Comparison of ENCODE assay signal across 12 cellular contexts in genomic region chr5:95543017-95543705, GRCh38. TPM values are rescaled to one million over a fixed set of nuclear protein-coding genes. Genes with fewer than 3 reads are reported as not detected.
DNase-seq lines count a peak whose midpoint lies in the region; ATAC-seq and TF ChIP-seq lines count a peak whose summit lies in the region.
"Had no signal": no experiment of that assay in that cellular context is flagged by ENCODE, and none has a peak within 500 bp of the region (broad histone marks: within the 10 kb centered on the region; RNA-seq: fewer than 3 reads in every experiment).

No MANE protein-coding gene starts in this region.

- peaks cover 8% of the 10 kb centered on the region; the same call in 1 of the 2 replicates for H3F3A ChIP-seq in Loucy (ENCODE audit: low read depth)

- intact Hi-C loops in posterior vena cava (cut with DNase I): no loop called here

- H3K9ac ChIP-seq in Loucy (ENCODE audit: low read depth, low read length, poor library complexity, severe bottlenecking): peak overlapping the region; percentile 44

- no peaks in the 10 kb centered on the region for H3K27me3 ChIP-seq in Loucy (ENCODE audit: insufficient read depth, low read length, poor library complexity, severe bottlenecking)
- H3K27me3 ChIP-seq in osteoblast (ENCODE audit: insufficient read depth, low read length): no peaks in the 10 kb centered on the region

- no peak overlapping the region for H3K27ac ChIP-seq in osteoblast (ENCODE audit: low read depth, low read length)
- H3K27ac ChIP-seq: skin epidermis had no signal

- TF ChIP-seq CTCF in Loucy (conservative IDR thresholded peaks at IDR 0.05; ENCODE audit: low read length) (no peak), osteoblast (IDR thresholded peaks at IDR 0.05; ENCODE audit: extremely low read depth, low read depth, low read length) (no peak)

- no peaks in the 10 kb centered on the region for H4K20me1 ChIP-seq in Loucy (ENCODE audit: insufficient read depth, low read length, poor library complexity, severe bottlenecking)
- H4K20me1 ChIP-seq in osteoblast (ENCODE audit: insufficient read depth, low read length): peaks cover 7% of the 10 kb centered on the region

- H2AFZ ChIP-seq in Loucy (ENCODE audit: low read length): peak overlapping the region; percentile 5; the same call in 1 of the 2 replicates
- H2AFZ ChIP-seq in osteoblast (ENCODE audit: low read length): no peak overlapping the region

- peaks cover 41% of the 10 kb centered on the region; the same call in 1 of the 2 replicates for H3K36me3 ChIP-seq in Loucy (ENCODE audit: insufficient read depth, low read length)
- peaks cover 70% of the 10 kb centered on the region for H3K36me3 ChIP-seq in osteoblast (ENCODE audit: insufficient read depth, low read length)

- no peaks in the 10 kb centered on the region for H3K27me3 Mint-ChIP-seq in activated T-helper 17 cell treated with anti-CD3 and anti-CD28 coated beads, Interleukin-2, amount 50 U/mL, for 72 hours
- H3K27me3 Mint-ChIP-seq: activated CD4-positive, alpha-beta memory T cell treated with anti-CD3 and anti-CD28 coated beads for 36 hours had no signal

- ATAC-seq in activated T-helper 17 cell treated with anti-CD3 and anti-CD28 coated beads, Interleukin-2, amount 50 U/mL, for 72 hours (replicated peaks): peak; percentile 50
- ATAC-seq in HG03457 (IDR thresholded peaks at IDR 0.05; ENCODE audit: unreplicated experiment): no peak

- no peaks in the 10 kb centered on the region for H3K9me2 ChIP-seq in Loucy (replicated peaks; ENCODE audit: low read depth, low read length)

- peaks cover 6% of the 10 kb centered on the region for H3K4me1 Mint-ChIP-seq in activated T-helper 17 cell treated with anti-CD3 and anti-CD28 coated beads, Interleukin-2, amount 50 U/mL, for 72 hours

- H3K27ac Mint-ChIP-seq in activated T-helper 17 cell treated with anti-CD3 and anti-CD28 coated beads, Interleukin-2, amount 50 U/mL, for 72 hours: peak overlapping the region; percentile 49
- H3K27ac Mint-ChIP-seq: activated CD4-positive, alpha-beta memory T cell treated with anti-CD3 and anti-CD28 coated beads for 36 hours had no signal

- peaks cover 38% of the 10 kb centered on the region for H3K4me1 ChIP-seq in Loucy (ENCODE audit: insufficient read depth, low read length, poor library complexity, severe bottlenecking)
- H3K4me1 ChIP-seq in osteoblast (ENCODE audit: insufficient read depth, low read length): peaks cover 4% of the 10 kb centered on the region

- H3K9me3 Mint-ChIP-seq in activated T-helper 17 cell treated with anti-CD3 and anti-CD28 coated beads, Interleukin-2, amount 50 U/mL, for 72 hours: no peaks in the 10 kb centered on the region
- H3K9me3 Mint-ChIP-seq: activated CD4-positive, alpha-beta memory T cell treated with anti-CD3 and anti-CD28 coated beads for 36 hours had no signal

- H3K9me3 ChIP-seq in Loucy (ENCODE audit: insufficient read depth, low read depth, low read length): no peaks in the 10 kb centered on the region
- no peaks in the 10 kb centered on the region for H3K9me3 ChIP-seq in osteoblast (ENCODE audit: low read depth, low read length)

- DNase-seq in NCI-H1105 treated with DMSO at 0.1 percent for 48 hours (lab: John Stamatoyannopoulos, UW) (peak; percentile 22), NCI-H1105 (lab: John Stamatoyannopoulos, UW) (no peak), osteoblast (ENCODE audit: insufficient read length, low spot score, missing footprints) (no peak), posterior vena cava (ENCODE audit: low spot score) (no peak), SHP77 (lab: John Stamatoyannopoulos, UW) (no peak)
- DNase-seq: 8988T; activated CD4-positive, alpha-beta memory T cell treated with anti-CD3 and anti-CD28 coated beads for 36 hours; effector memory CD4-positive, alpha-beta T cell had no signal

- H3K4me2 ChIP-seq in Loucy (ENCODE audit: low read depth, low read length, poor library complexity, severe bottlenecking) (peak overlapping the region; percentile 69), osteoblast (ENCODE audit: insufficient read depth, low read length) (peak overlapping the region; percentile 32)

- H3K4me3 ChIP-seq in Loucy (ENCODE audit: low read length, poor library complexity, severe bottlenecking) (peak overlapping the region; percentile 56), osteoblast (ENCODE audit: insufficient read depth, low read length) (no peak overlapping the region)
- H3K4me3 ChIP-seq: skin epidermis had no signal

- H3K4me3 Mint-ChIP-seq in activated T-helper 17 cell treated with anti-CD3 and anti-CD28 coated beads, Interleukin-2, amount 50 U/mL, for 72 hours: no peak overlapping the region
- H3K4me3 Mint-ChIP-seq: activated CD4-positive, alpha-beta memory T cell treated with anti-CD3 and anti-CD28 coated beads for 36 hours had no signal

- H3K36me3 Mint-ChIP-seq in activated T-helper 17 cell treated with anti-CD3 and anti-CD28 coated beads, Interleukin-2, amount 50 U/mL, for 72 hours (ENCODE audit: low read depth): peaks cover 46% of the 10 kb centered on the region

- H3K79me2 ChIP-seq in Loucy (ENCODE audit: insufficient read depth, low read length): peaks cover 15% of the 10 kb centered on the region
- H3K79me2 ChIP-seq in osteoblast (ENCODE audit: insufficient read depth, low read length): peaks cover 56% of the 10 kb centered on the region

RNA-seq across cellular contexts. Expression of gene SKIC3, which starts 11.6 kb away (rescaled TPM):
- 10 to 100 TPM; 69.1 to 84.4 TPM for total RNA-seq in activated T-helper 17 cell treated with anti-CD3 and anti-CD28 coated beads, Interleukin-2, amount 50 U/mL, for 72 hours
- total RNA-seq in osteoblast: 177 and 195 TPM in 2 replicates
- total RNA-seq in posterior vena cava: 10 to 100 TPM; 78.4 to 86.8 TPM

RNA-seq across cellular contexts. Expression of gene ARSK, which starts 11.7 kb away (rescaled TPM):
- 1 to 10 TPM; 7.4 to 7.8 TPM for total RNA-seq in activated T-helper 17 cell treated with anti-CD3 and anti-CD28 coated beads, Interleukin-2, amount 50 U/mL, for 72 hours
- total RNA-seq in osteoblast: 10.5 and 13.0 TPM in 2 replicates
- 1 to 10 TPM; 4.1 to 4.6 TPM for total RNA-seq in posterior vena cava
